In the genomic region with DNA sequence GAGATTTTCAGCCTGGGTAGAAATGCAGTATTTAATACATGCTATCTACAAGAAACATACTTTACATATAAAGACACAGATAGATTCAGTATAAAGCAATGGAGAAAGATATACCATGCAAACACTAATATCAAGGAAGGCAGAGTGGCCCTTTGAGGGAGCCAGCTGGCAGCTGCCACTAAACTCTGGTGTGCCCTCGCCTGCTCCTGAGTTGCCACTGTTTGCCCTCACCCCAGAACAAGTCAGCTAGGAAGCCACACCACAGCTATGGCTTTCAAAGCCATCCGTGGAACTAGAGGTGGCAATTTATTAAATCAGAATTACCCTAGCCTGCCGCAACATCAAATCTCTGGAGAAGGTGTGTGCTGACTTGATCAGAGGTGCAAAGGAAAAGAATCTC, we compare ENCODE assay signal across 12 cellular contexts. TPM values are rescaled to one million over a fixed set of nuclear protein-coding genes. Genes with fewer than 3 reads are reported as not detected.
DNase-seq lines count a peak whose midpoint lies in the region; ATAC-seq and TF ChIP-seq lines count a peak whose summit lies in the region.
"Had no signal": no experiment of that assay in that cellular context is flagged by ENCODE, and none has a peak within 500 bp of the region (broad histone marks: within the 10 kb centered on the region; RNA-seq: fewer than 3 reads in every experiment).

No MANE protein-coding gene starts in this region.

- intact Hi-C loops in left ventricle myocardium inferior (cut with micrococcal nuclease) (no loop called here), cardiac septum (cut with DNase I) (no loop called here)

- H3K27ac ChIP-seq in left ventricle myocardium inferior (replicated peaks): peak overlapping the region; percentile 96

- H3K27me3 Mint-ChIP-seq in endothelial cell (ENCODE audit: unreplicated experiment) (peaks cover 9% of the 10 kb centered on the region), nephron (ENCODE audit: low read depth) (no peaks in the 10 kb centered on the region)

- H3K9me3 Mint-ChIP-seq in endothelial cell (ENCODE audit: unreplicated experiment) (no peaks in the 10 kb centered on the region), nephron (no peaks in the 10 kb centered on the region)

- no peaks in the 10 kb centered on the region for H3K36me3 ChIP-seq in left ventricle myocardium inferior

- H3K27ac Mint-ChIP-seq in endothelial cell (ENCODE audit: unreplicated experiment) (peak overlapping the region; percentile 72), nephron (peak overlapping the region in 2 of 3 experiments; percentile 70 to 82)

- no peaks in the 10 kb centered on the region for H3K27me3 ChIP-seq in left ventricle myocardium inferior (ENCODE audit: low read depth)

- DNase-seq in left ventricle myocardium inferior (no peak), cardiac septum (ENCODE audit: low spot score) (no peak), endothelial cell (ENCODE audit: low spot score) (no peak), G401 (ENCODE audit: low spot score) (no peak)
- no peak for DNase-seq in activated effector memory CD4-positive, alpha-beta T cell treated with anti-CD3 and anti-CD28 coated beads, Interleukin-2, amount 50 U/mL, for 16 hours
- DNase-seq: GDM1; head of caudate nucleus; mucosa of descending colon; stimulated activated CD4-positive, alpha-beta T cell treated with anti-CD3 and anti-CD28 coated beads, Interleukin-15, amount 100 ng/mL, for 24 hours had no signal

- H3K36me3 Mint-ChIP-seq in endothelial cell (ENCODE audit: low read depth, unreplicated experiment) (peaks cover 13% of the 10 kb centered on the region), nephron (ENCODE audit: low read depth) (no peaks in the 10 kb centered on the region)

- H3K4me3 Mint-ChIP-seq in endothelial cell (ENCODE audit: unreplicated experiment): peak overlapping the region; percentile 80
- H3K4me3 Mint-ChIP-seq in nephron: no peak overlapping the region

- H3K4me3 ChIP-seq in left ventricle myocardium inferior: peak overlapping the region; percentile 61
- H3K4me3 ChIP-seq: mucosa of descending colon had no signal

- ATAC-seq in GM18873 (IDR thresholded peaks at IDR 0.05; ENCODE audit: low FRiP score, unreplicated experiment) (no peak), GM21786 (IDR thresholded peaks at IDR 0.05; ENCODE audit: unreplicated experiment) (no peak)
- ATAC-seq: mucosa of descending colon had no signal

- in situ Hi-C loops in G401 (cut with HindIII; ENCODE audit: low sequenced_read_pairs): no loop called here

- H3K4me1 Mint-ChIP-seq in endothelial cell (ENCODE audit: unreplicated experiment) (peaks cover 75% of the 10 kb centered on the region), nephron (peaks cover 64% of the 10 kb centered on the region)

- TF ChIP-seq CTCF in left ventricle myocardium inferior (IDR thresholded peaks at IDR 0.05; ENCODE audit: borderline replicate concordance) (no peak), endothelial cell (IDR thresholded peaks at IDR 0.05; ENCODE audit: unreplicated experiment) (no peak), nephron (IDR thresholded peaks at IDR 0.05; ENCODE audit: unreplicated experiment in 3 of 3) (no peak)

- H3K9me3 ChIP-seq in left ventricle myocardium inferior (replicated peaks): no peaks in the 10 kb centered on the region
- H3K9me3 ChIP-seq: mucosa of descending colon had no signal

- peaks cover 98% of the 10 kb centered on the region for H3K4me1 ChIP-seq in left ventricle myocardium inferior

RNA-seq across cellular contexts. Expression of a gene that starts 18.3 kb away (rescaled TPM):
- total RNA-seq in left ventricle myocardium inferior: 59.8 TPM
- total RNA-seq in cardiac septum: 73.8 TPM
- total RNA-seq in endothelial cell (ENCODE audit: unreplicated experiment): 227 TPM
- total RNA-seq in G401 (2014; rRNA removed; shearing (Covaris generic)): 18.8 and 24.5 TPM in 2 replicates

RNA-seq across cellular contexts. Expression of a gene that starts 44.5 kb away (rescaled TPM):
- total RNA-seq in left ventricle myocardium inferior (22,484 TPM), cardiac septum (27,323 TPM), endothelial cell (ENCODE audit: unreplicated experiment) (7,223 TPM)
- total RNA-seq in G401 (2014; rRNA removed; shearing (Covaris generic)): not detected in 2 replicates

RNA-seq across cellular contexts. Expression of a gene that starts 45.9 kb away (rescaled TPM):
- total RNA-seq in left ventricle myocardium inferior (2,088 TPM), cardiac septum (3,560 TPM), endothelial cell (ENCODE audit: unreplicated experiment) (6,066 TPM)
- not detected in 2 replicates for total RNA-seq in G401 (2014; rRNA removed; shearing (Covaris generic))

RNA-seq across cellular contexts. Expression of a gene that starts 46.3 kb away (rescaled TPM):
- total RNA-seq in left ventricle myocardium inferior: 712 TPM
- total RNA-seq in cardiac septum: 594 TPM
- total RNA-seq in endothelial cell (ENCODE audit: unreplicated experiment): 2,318 TPM
- 6,017 and 6,466 TPM in 2 replicates for total RNA-seq in G401 (2014; rRNA removed; shearing (Covaris generic))

RNA-seq across cellular contexts. Expression of a gene that starts 52.7 kb away (rescaled TPM):
- 36.0 TPM for total RNA-seq in left ventricle myocardium inferior
- total RNA-seq in cardiac septum: 39.8 TPM
- total RNA-seq in endothelial cell (ENCODE audit: unreplicated experiment): 54.0 TPM
- 65.2 and 79.0 TPM in 2 replicates for total RNA-seq in G401 (2014; rRNA removed; shearing (Covaris generic))

Comparison
In these comparisons a context has a peak if more than half of its experiments do, and no peak if none do; other contexts are left out.
1. RNA of a gene that starts 44.5 kb away (total RNA-seq): 27,323 TPM in cardiac septum (single experiment), 22,484 TPM in left ventricle myocardium inferior (single experiment) and 7,223 TPM in endothelial cell (single experiment); not detected in G401; every median in the first group is over 1,000 times any median in the second.
2. RNA of a gene that starts 45.9 kb away (total RNA-seq): 6,066 TPM in endothelial cell (single experiment), 3,560 TPM in cardiac septum (single experiment) and 2,088 TPM in left ventricle myocardium inferior (single experiment); not detected in G401; every median in the first group is over 1,000 times any median in the second.